ENCODE assay signal across 8 cellular contexts in genomic region chr11:124070906-124071621, GRCh38. TPM values are rescaled to one million over a fixed set of nuclear protein-coding genes. Genes with fewer than 3 reads are reported as not detected.
A peak's percentile ranks its signal among the peaks of the same experiment; 100 is the strongest.
DNase-seq lines count a peak whose midpoint lies in the region; ATAC-seq, FAIRE-seq and TF ChIP-seq lines count a peak whose summit lies in the region.

No MANE protein-coding gene starts in this region.

- peak; percentile 86 for DNase-seq in A673 (ENCODE audit: low spot score)
- DNase-seq in GM12892 (ENCODE audit: insufficient read length): no peak
- peak; percentile 57 for DNase-seq in NCI-H1694 treated with DMSO at 0.1 percent for 48 hours (lab: John Stamatoyannopoulos, UW)
- peak in 42 of 61 donors; percentile 18 to 84 (median 48) for DNase-seq in caudate nucleus (lab: John Stamatoyannopoulos, UW)
- DNase-seq in left lobe of liver (ENCODE audit: low spot score): peak; percentile 69
- DNase-seq in stimulated activated CD4-positive, alpha-beta T cell treated with anti-CD3 and anti-CD28 coated beads, TNF-alpha, amount 100 ng/mL, for 24 hours (ENCODE audit: low read depth in 3 of 3): peak; percentile 36 to 60 (median 41)

- H3K4me3 ChIP-seq in A673 (ENCODE audit: low read depth, low read length, poor library complexity, severe bottlenecking) (no peak overlapping the region), WI38 (ENCODE audit: low read depth, low read length) (no peak overlapping the region)

- CTCF ChIA-PET in A673 (lab: Charles Lee): interaction anchor here (0.5 to 1.5 kb wide), 9 partner anchors 53 to 259 kb away, joined by 3 to 38 read pairs (median 3); no protein-coding TSS in a partner anchor

- TF ChIP-seq CTCF in A673 (conservative IDR thresholded peaks at IDR 0.05; ENCODE audit: low read depth, low read length) (peak; percentile 90), WI38 (IDR thresholded peaks at IDR 0.05; ENCODE audit: low read depth, low read length) (peak; percentile 54)

- H3K4me1 ChIP-seq in A673 (ENCODE audit: insufficient read depth, low read length, poor library complexity, severe bottlenecking): peaks cover 26% of the 10 kb centered on the region

- no TSS peak for BruUV-seq in A673 (replicated peaks; lab: Mats Ljungman, UMichigan)

- peak; percentile 89 for FAIRE-seq in GM12892 (lab: Jason Lieb, UNC)

- no peaks in the 10 kb centered on the region for H3K9me3 ChIP-seq in A673 (ENCODE audit: low read depth, low read length, poor library complexity, severe bottlenecking)

- H3K27ac ChIP-seq in A673 (ENCODE audit: low read depth, low read length, poor library complexity, severe bottlenecking) (no peak overlapping the region), caudate nucleus (ENCODE audit: low read depth, low read length) (no peak overlapping the region)

- TF ChIP-seq POLR2A in GM12892 (IDR thresholded peaks at IDR 0.05; ENCODE audit: low read depth, low read length): no peak

- H3K36me3 ChIP-seq in A673 (ENCODE audit: insufficient read depth, low read length, poor library complexity, severe bottlenecking): no peaks in the 10 kb centered on the region

- ATAC-seq in HG02870 (IDR thresholded peaks at IDR 0.05; ENCODE audit: unreplicated experiment): peak; percentile 84
- peak; percentile 91 for ATAC-seq in left lobe of liver

- POLR2A ChIA-PET in A673 (lab: Charles Lee; ENCODE audit: low non-redundant PET): interaction anchor here (0.5 kb wide), 1 partner anchor 102 kb away, joined by 3 read pairs; no protein-coding TSS in a partner anchor

- no peaks in the 10 kb centered on the region for H3K27me3 ChIP-seq in A673 (replicated peaks; ENCODE audit: insufficient read depth, low read depth, low read length, poor library complexity)

- intact Hi-C loops in A673 (cut with micrococcal nuclease; ENCODE audit: unreplicated experiment): loop anchor here (1.0 to 5.0 kb wide), 5 partner anchors 124 to 516 kb away; no protein-coding TSS in a partner anchor

RNA-seq across cellular contexts. Expression of gene OR10G7, which starts 29.9 kb away (rescaled TPM):
- total RNA-seq in A673 (2021) (not detected in 2 replicates), left lobe of liver (not detected)
- polyA plus RNA-seq in GM12892 (2012; ENCODE audit: missing spikeins): not detected

RNA-seq across cellular contexts. Expression of gene VWA5A, which starts 44.2 kb away (rescaled TPM):
- total RNA-seq in A673 (2021) (11.2 and 12.8 TPM in 2 replicates), left lobe of liver (3.4 TPM)
- polyA plus RNA-seq in GM12892 (2012; ENCODE audit: missing spikeins): 0.32 TPM

RNA-seq across cellular contexts. Expression of gene OR10G8, which starts 44.5 kb away (rescaled TPM):
- total RNA-seq in A673 (2021): not detected in 2 replicates
- not detected for polyA plus RNA-seq in GM12892 (2012; ENCODE audit: missing spikeins)
- total RNA-seq in left lobe of liver: not detected

RNA-seq across cellular contexts. Expression of gene OR10G9, which starts 48.3 kb away (rescaled TPM):
- not detected in 2 replicates for total RNA-seq in A673 (2021)
- polyA plus RNA-seq in GM12892 (2012; ENCODE audit: missing spikeins): not detected
- not detected for total RNA-seq in left lobe of liver

RNA-seq across cellular contexts. Expression of gene OR10G4, which starts 58.3 kb away (rescaled TPM):
- total RNA-seq in A673 (2021): not detected in 2 replicates
- not detected for polyA plus RNA-seq in GM12892 (2012; ENCODE audit: missing spikeins)
- total RNA-seq in left lobe of liver: not detected
